ENCODE assay signal across 18 cellular contexts in genomic region chr17:77327181-77327565, GRCh38.
DNase-seq lines count a peak whose midpoint lies in the region; ATAC-seq and TF ChIP-seq lines count a peak whose summit lies in the region.
"Had no signal": no experiment of that assay in that cellular context is flagged by ENCODE, and none has a peak within 500 bp of the region (broad histone marks: within the 10 kb centered on the region; RNA-seq: fewer than 3 reads in every experiment).

No MANE protein-coding gene starts in this region.

- in situ Hi-C loops in IMR-90 (cut with MboI; ENCODE audit: low sequenced_read_pairs) = loop anchor here (5.0 kb wide), 1 partner anchor 170 kb away; no protein-coding TSS in a partner anchor

- POLR2A ChIA-PET in CD4-positive, alpha-beta memory T cell (lab: Charles Lee; ENCODE audit: partially characterized antibody) = interaction anchor here (0.8 to 11.6 kb wide), 8 partner anchors 49 to 631 kb away, joined by 3 to 252 read pairs (median 3); partner anchors contain the start of genes SEC14L1 and TNRC6C
- POLR2A ChIA-PET in IMR-90 (lab: Charles Lee; ENCODE audit: unreplicated experiment) = no interaction called here
- POLR2A ChIA-PET in activated CD8-positive, alpha-beta T cell treated with anti-CD3 and anti-CD28 coated beads, Interleukin-2, amount 10 ng/mL, durations not matched to agents 7 days and 5 days (lab: Charles Lee) = interaction anchor here (1.0 kb wide), 1 partner anchor 38 kb away, joined by 3 read pairs; no protein-coding TSS in a partner anchor

- no peak overlapping the region for H3K4me3 Mint-ChIP-seq in CD4-positive, alpha-beta memory T cell
- H3K4me3 Mint-ChIP-seq in activated CD8-positive, alpha-beta T cell treated with anti-CD3 and anti-CD28 coated beads, Interleukin-2, amount 10 ng/mL, durations not matched to agents 7 days and 5 days = no peak overlapping the region
- H3K4me3 Mint-ChIP-seq: memory B cell had no signal

- H3K56ac ChIP-seq in IMR-90 (ENCODE audit: extremely low read depth, insufficient read depth, low read length) = no peak overlapping the region

- H4K5ac ChIP-seq in IMR-90 (ENCODE audit: low read depth, low read length) = no peak overlapping the region

- H3K27ac Mint-ChIP-seq in CD4-positive, alpha-beta memory T cell = peak overlapping the region in 5 of 7 donors; percentile 9 to 86 (median 60)
- H3K27ac Mint-ChIP-seq in activated CD8-positive, alpha-beta T cell treated with anti-CD3 and anti-CD28 coated beads, Interleukin-2, amount 10 ng/mL, durations not matched to agents 7 days and 5 days = no peak overlapping the region

- CTCF ChIA-PET in CD4-positive, alpha-beta memory T cell (lab: Charles Lee; ENCODE audit: partially characterized antibody) = interaction anchor here (0.5 to 1.3 kb wide), 4 partner anchors 74 to 167 kb away, joined by 3 to 4 read pairs (median 4); no protein-coding TSS in a partner anchor
- CTCF ChIA-PET in IMR-90 (lab: Yijun Ruan, JAX) = no interaction called here
- CTCF ChIA-PET in activated CD8-positive, alpha-beta T cell treated with anti-CD3 and anti-CD28 coated beads, Interleukin-2, amount 10 ng/mL, durations not matched to agents 7 days and 5 days (lab: Charles Lee) = interaction anchor here (1.2 kb wide), 1 partner anchor 74 kb away, joined by 4 read pairs; no protein-coding TSS in a partner anchor

- H3K36me3 ChIP-seq in CD4-positive, alpha-beta memory T cell (ENCODE audit: insufficient read depth, low read length) = no peaks in the 10 kb centered on the region
- H3K36me3 ChIP-seq in IMR-90 (ENCODE audit: control insufficient read depth, insufficient read depth, low read length) (no peaks in the 10 kb centered on the region; the same call in 1 of the 2 replicates), esophagus squamous epithelium (no peaks in the 10 kb centered on the region), osteoblast (ENCODE audit: insufficient read depth, low read length) (peaks cover 26% of the 10 kb centered on the region)
- no peaks in the 10 kb centered on the region for H3K36me3 ChIP-seq in effector memory CD4-positive, alpha-beta T cell (ENCODE audit: control insufficient read depth, insufficient read depth, low read length)
- H3K36me3 ChIP-seq: ovary had no signal

- peaks cover 72% of the 10 kb centered on the region for H3K4me1 ChIP-seq in CD4-positive, alpha-beta memory T cell (ENCODE audit: insufficient read depth, low read length)
- H3K4me1 ChIP-seq in IMR-90 (ENCODE audit: control insufficient read depth, insufficient read depth, low read length) = peaks cover 29% of the 10 kb centered on the region
- peaks cover 49 to 94% (median 58%) of the 10 kb centered on the region in 3 donors for H3K4me1 ChIP-seq in esophagus squamous epithelium
- H3K4me1 ChIP-seq in osteoblast (ENCODE audit: insufficient read depth, low read length) = peaks cover 44% of the 10 kb centered on the region
- H3K4me1 ChIP-seq in effector memory CD4-positive, alpha-beta T cell (ENCODE audit: control insufficient read depth, insufficient read depth, low read length, poor library complexity, severe bottlenecking) = peaks cover 47% of the 10 kb centered on the region

- H3K27me3 ChIP-seq in CD4-positive, alpha-beta memory T cell (ENCODE audit: insufficient read depth, low read length) = no peaks in the 10 kb centered on the region
- H3K27me3 ChIP-seq in IMR-90 (ENCODE audit: control insufficient read depth, insufficient read depth, low read length) (no peaks in the 10 kb centered on the region), esophagus squamous epithelium (no peaks in the 10 kb centered on the region), osteoblast (ENCODE audit: insufficient read depth, low read length) (no peaks in the 10 kb centered on the region)
- no peaks in the 10 kb centered on the region for H3K27me3 ChIP-seq in effector memory CD4-positive, alpha-beta T cell (replicated peaks; ENCODE audit: control insufficient read depth, insufficient read depth, low read length, poor library complexity, severe bottlenecking)
- H3K27me3 ChIP-seq: ovary had no signal

- no peak overlapping the region for H3K23ac ChIP-seq in IMR-90 (ENCODE audit: low read depth, low read length)

- no peak overlapping the region for H2AFZ ChIP-seq in IMR-90 (replicated peaks; ENCODE audit: low read length, poor library complexity)
- no peak overlapping the region for H2AFZ ChIP-seq in osteoblast (ENCODE audit: low read length)

- ATAC-seq in IMR-90 (ENCODE audit: low read depth) = no peak
- ATAC-seq in activated CD8-positive, alpha-beta T cell treated with anti-CD3 and anti-CD28 coated beads, Interleukin-2, amount 10 ng/mL, durations not matched to agents 7 days and 5 days = no peak

- H3K27me3 Mint-ChIP-seq in CD4-positive, alpha-beta memory T cell = no peaks in the 10 kb centered on the region
- peaks cover 2% of the 10 kb centered on the region for H3K27me3 Mint-ChIP-seq in activated CD8-positive, alpha-beta T cell treated with anti-CD3 and anti-CD28 coated beads, Interleukin-2, amount 10 ng/mL, durations not matched to agents 7 days and 5 days (ENCODE audit: low read depth)
- H3K27me3 Mint-ChIP-seq: memory B cell had no signal

- peaks cover 86% of the 10 kb centered on the region for H3K79me2 ChIP-seq in osteoblast (ENCODE audit: insufficient read depth, low read length)

- intact Hi-C loops in CD4-positive, alpha-beta memory T cell (cut with micrococcal nuclease) = no loop called here
- intact Hi-C loops in IMR-90 (cut with micrococcal nuclease) (no loop called here), esophagus squamous epithelium (cut with DNase I) (no loop called here)

- H2BK120ac ChIP-seq in IMR-90 (ENCODE audit: low read depth, low read length) = no peak overlapping the region

- H3K4me2 ChIP-seq in IMR-90 (ENCODE audit: low read depth, low read length) (no peak overlapping the region), osteoblast (ENCODE audit: insufficient read depth, low read length) (no peak overlapping the region)
- H3K4me2 ChIP-seq: smooth muscle cell had no signal

- H3K9me3 Mint-ChIP-seq in CD4-positive, alpha-beta memory T cell = no peaks in the 10 kb centered on the region
- no peaks in the 10 kb centered on the region for H3K9me3 Mint-ChIP-seq in activated CD8-positive, alpha-beta T cell treated with anti-CD3 and anti-CD28 coated beads, Interleukin-2, amount 10 ng/mL, durations not matched to agents 7 days and 5 days (ENCODE audit: insufficient read depth)
- H3K9me3 Mint-ChIP-seq: memory B cell had no signal

- H2BK15ac ChIP-seq in IMR-90 (ENCODE audit: low read depth, low read length) = no peak overlapping the region

- no peaks in the 10 kb centered on the region for H3K9me3 ChIP-seq in CD4-positive, alpha-beta memory T cell (ENCODE audit: control insufficient read depth in 1 of 2, low read length in 2 of 2)
- H3K9me3 ChIP-seq in IMR-90 (ENCODE audit: control insufficient read depth, insufficient read depth, low read length) (no peaks in the 10 kb centered on the region), esophagus squamous epithelium (no peaks in the 10 kb centered on the region), osteoblast (ENCODE audit: low read depth, low read length) (no peaks in the 10 kb centered on the region)
- H3K9me3 ChIP-seq in effector memory CD4-positive, alpha-beta T cell (ENCODE audit: control insufficient read depth, low read length) = no peaks in the 10 kb centered on the region
- H3K9me3 ChIP-seq: ovary had no signal

- H3K36me3 Mint-ChIP-seq in CD4-positive, alpha-beta memory T cell = peaks cover 0 to 2% of the 10 kb centered on the region in 2 donors
- H3K36me3 Mint-ChIP-seq in activated CD8-positive, alpha-beta T cell treated with anti-CD3 and anti-CD28 coated beads, Interleukin-2, amount 10 ng/mL, durations not matched to agents 7 days and 5 days (ENCODE audit: low read depth) = peaks cover 2% of the 10 kb centered on the region
- H3K36me3 Mint-ChIP-seq: memory B cell had no signal

- H2AK9ac ChIP-seq in IMR-90 (replicated peaks; ENCODE audit: low read depth, low read length, poor library complexity) = no peak overlapping the region

- H3K14ac ChIP-seq in IMR-90 (replicated peaks; ENCODE audit: low read depth, low read length) = no peak overlapping the region; the same call in 1 of the 2 replicates

- dilution Hi-C loops in IMR-90 (cut with HindIII; ENCODE audit: low sequenced_read_pairs, unreplicated experiment) = no loop called here

- H2BK5ac ChIP-seq in IMR-90 (ENCODE audit: low read depth, low read length, poor library complexity, severe bottlenecking) = no peak overlapping the region

- H3K9me1 ChIP-seq in IMR-90 (ENCODE audit: insufficient read depth, low read length) = peaks cover 14% of the 10 kb centered on the region

- no peak overlapping the region for H3K4ac ChIP-seq in IMR-90 (ENCODE audit: low read depth, low read length)

- H3K4me3 ChIP-seq in CD4-positive, alpha-beta memory T cell (ENCODE audit: low read length in 2 of 2) = no peak overlapping the region
- no peak overlapping the region for H3K4me3 ChIP-seq in IMR-90 (ENCODE audit: insufficient read depth, low read depth, low read length)
- H3K4me3 ChIP-seq in esophagus squamous epithelium = no peak overlapping the region
- no peak overlapping the region for H3K4me3 ChIP-seq in osteoblast (ENCODE audit: insufficient read depth, low read length)
- no peak overlapping the region for H3K4me3 ChIP-seq in effector memory CD4-positive, alpha-beta T cell (ENCODE audit: insufficient read depth, low read depth, low read length, poor library complexity, severe bottlenecking)
- H3K4me3 ChIP-seq: ovary, smooth muscle cell had no signal

- H2AK5ac ChIP-seq in IMR-90 (ENCODE audit: low read depth, low read length) = no peak overlapping the region

- TF ChIP-seq CTCF in IMR-90 (conservative IDR thresholded peaks at IDR 0.05; ENCODE audit: low read depth, low read length) (no peak), esophagus squamous epithelium (IDR thresholded peaks at IDR 0.05) (no peak), osteoblast (IDR thresholded peaks at IDR 0.05; ENCODE audit: extremely low read depth, low read depth, low read length) (no peak)

- 0 out of 2 replicates have a peak overlapping the region, but pooled peaks have one; percentile 1 for H4K91ac ChIP-seq in IMR-90 (ENCODE audit: insufficient read depth, low read depth, low read length)

- peaks cover 19% of the 10 kb centered on the region for H4K20me1 ChIP-seq in IMR-90 (ENCODE audit: insufficient read depth, low read length)
- peaks cover 68% of the 10 kb centered on the region for H4K20me1 ChIP-seq in osteoblast (ENCODE audit: insufficient read depth, low read length)

- 80% methylated on average over 1 of the region's 11 CpGs; no CpG with 5 or more reads in 1 of the 2 experiments for WGBS in IMR-90 (ENCODE audit: extremely low coverage in 2 of 2, insufficient read length in 1 of 2), 2 experiments
- WGBS in esophagus squamous epithelium, 2 donors = 88 to 90% methylated on average over 2 to 8 of the region's 11 CpGs

- H4K8ac ChIP-seq in IMR-90 (ENCODE audit: low read depth in 2 of 2, low read length in 2 of 2) = no peak overlapping the region

- no peak overlapping the region for H2BK20ac ChIP-seq in IMR-90 (ENCODE audit: low read depth, low read length)

- H3K18ac ChIP-seq in IMR-90 (ENCODE audit: low read depth, low read length) = no peak overlapping the region

- no peak for DNase-seq in CD4-positive, alpha-beta memory T cell
- DNase-seq in IMR-90 (no peak), esophagus squamous epithelium (lab: John Stamatoyannopoulos, UW) (no peak), osteoblast (ENCODE audit: insufficient read length, low spot score, missing footprints) (peak; percentile 32), T1000 (lab: John Stamatoyannopoulos, UW) (no peak), GF-D8 (lab: John Stamatoyannopoulos, UW) (no peak)
- DNase-seq in activated CD8-positive, alpha-beta T cell treated with anti-CD3 and anti-CD28 coated beads, Interleukin-2, amount 10 ng/mL, durations not matched to agents 7 days and 5 days = no peak
- DNase-seq in effector memory CD4-positive, alpha-beta T cell = no peak
- DNase-seq: C1 segment of cervical spinal cord; central memory CD4-positive, alpha-beta T cell; DMS79 treated with DMSO at 0.1 percent for 48 hours; Kasumi-1; NCI-H1417; NCI-H446; stimulated activated naive CD4-positive, alpha-beta T cell treated with Interleukin-2 at 50 U/mL for 16 hours had no signal

- H3K79me1 ChIP-seq in IMR-90 (ENCODE audit: low read depth in 1 of 2, low read length in 2 of 2) = peaks cover 30 to 71% of the 10 kb centered on the region in 2 experiments

- BruUV-seq in IMR-90 (replicated peaks; lab: Mats Ljungman, UMichigan) = no TSS peak

- no peak overlapping the region for H3K9ac ChIP-seq in IMR-90 (ENCODE audit: low read depth, low read length)

- TF ChIP-seq RAD21 in IMR-90 (IDR thresholded peaks at IDR 0.05; ENCODE audit: low read length) = no peak

- TF ChIP-seq POLR2A in IMR-90 (IDR thresholded peaks at IDR 0.05; ENCODE audit: low read depth, low read length) (no peak), esophagus squamous epithelium (IDR thresholded peaks at IDR 0.05) (no peak)

- no peak overlapping the region for H3K27ac ChIP-seq in CD4-positive, alpha-beta memory T cell (ENCODE audit: low read depth, low read length)
- no peak overlapping the region for H3K27ac ChIP-seq in IMR-90 (ENCODE audit: insufficient read depth, low read length)
- H3K27ac ChIP-seq in esophagus squamous epithelium = peak overlapping the region in 3 of 4 donors; percentile 24 to 68 (median 48)
- H3K27ac ChIP-seq in osteoblast (ENCODE audit: low read depth, low read length) = peak overlapping the region; percentile 99
- no peak overlapping the region for H3K27ac ChIP-seq in effector memory CD4-positive, alpha-beta T cell (ENCODE audit: insufficient read depth, low read length, poor library complexity, severe bottlenecking)
- H3K27ac ChIP-seq: ovary had no signal

- H3K4me1 Mint-ChIP-seq in CD4-positive, alpha-beta memory T cell = peaks cover 34 to 81% (median 56%) of the 10 kb centered on the region in 4 donors
- H3K4me1 Mint-ChIP-seq in activated CD8-positive, alpha-beta T cell treated with anti-CD3 and anti-CD28 coated beads, Interleukin-2, amount 10 ng/mL, durations not matched to agents 7 days and 5 days (ENCODE audit: low read depth) = peaks cover 71% of the 10 kb centered on the region

Comparison
In these comparisons a context has a peak if more than half of its experiments do, and no peak if none do; other contexts are left out.
1. H3K27ac ChIP-seq: peak in esophagus squamous epithelium (3 of 4) and osteoblast (single experiment); none in CD4-positive, alpha-beta memory T cell (single experiment), IMR-90 (single experiment) and effector memory CD4-positive, alpha-beta T cell (single experiment).